ENCODE assay signal across 8 cellular contexts in genomic region chr5:115295775-115296129, GRCh38. TPM values are rescaled to one million over a fixed set of nuclear protein-coding genes. Genes with fewer than 3 reads are reported as not detected.
DNase-seq lines count a peak whose midpoint lies in the region; ATAC-seq lines count a peak whose summit lies in the region.

No MANE protein-coding gene starts in this region.

- peak; percentile 8 for ATAC-seq in GM18499 (IDR thresholded peaks at IDR 0.05; ENCODE audit: insufficient read depth, unreplicated experiment)
- ATAC-seq in HG03060 (IDR thresholded peaks at IDR 0.05; ENCODE audit: low read depth, unreplicated experiment) = peak; percentile 19
- peak; percentile 12 for ATAC-seq in activated T-helper 17 cell treated with anti-CD3 and anti-CD28 coated beads, Interleukin-2, amount 50 U/mL, for 72 hours (replicated peaks)
- peak; percentile 31 for ATAC-seq in stimulated activated naive CD8-positive, alpha-beta T cell treated with anti-CD3 and anti-CD28 coated beads, Interleukin-15, amount 100 ng/mL, for 72 hours

- H3K4me1 ChIP-seq in iPS-20b (ENCODE audit: insufficient read depth, low read length) = peaks cover 3% of the 10 kb centered on the region; the same call in 1 of the 2 replicates

- H3K9ac ChIP-seq in iPS-20b (ENCODE audit: low read depth, low read length) = peak overlapping the region; percentile 93

- DNase-seq in stimulated activated naive CD8-positive, alpha-beta T cell treated with anti-CD3 and anti-CD28 coated beads, Interleukin-15, amount 100 ng/mL, for 72 hours = no peak
- no peak for DNase-seq in activated gamma-delta T cell treated with Interleukin-2 at 50 U/mL for 16 hours
- no peak for DNase-seq in GOT3 (lab: John Stamatoyannopoulos, UW)
- no peak for DNase-seq in AML-193 (lab: John Stamatoyannopoulos, UW)

- peak overlapping the region; percentile 34 for H3K27ac Mint-ChIP-seq in activated T-helper 17 cell treated with anti-CD3 and anti-CD28 coated beads, Interleukin-2, amount 50 U/mL, for 72 hours
- no peak overlapping the region for H3K27ac Mint-ChIP-seq in stimulated activated naive CD8-positive, alpha-beta T cell treated with anti-CD3 and anti-CD28 coated beads, Interleukin-15, amount 100 ng/mL, for 72 hours

- H3K9me3 ChIP-seq in iPS-20b (ENCODE audit: insufficient read depth, low read depth, low read length) = no peaks in the 10 kb centered on the region

- no peaks in the 10 kb centered on the region for H3K27me3 ChIP-seq in iPS-20b (ENCODE audit: insufficient read depth, low read length)

- H3K36me3 ChIP-seq in iPS-20b (ENCODE audit: insufficient read depth, low read depth, low read length) = no peaks in the 10 kb centered on the region

- H3K4me3 Mint-ChIP-seq in activated T-helper 17 cell treated with anti-CD3 and anti-CD28 coated beads, Interleukin-2, amount 50 U/mL, for 72 hours = peak overlapping the region; percentile 84
- peak overlapping the region; percentile 80 to 87 for H3K4me3 Mint-ChIP-seq in stimulated activated naive CD8-positive, alpha-beta T cell treated with anti-CD3 and anti-CD28 coated beads, Interleukin-15, amount 100 ng/mL, for 72 hours

- H3K27ac ChIP-seq in iPS-20b (ENCODE audit: low read length) = peak overlapping the region; percentile 61

- peaks cover 5% of the 10 kb centered on the region for H3K4me1 Mint-ChIP-seq in activated T-helper 17 cell treated with anti-CD3 and anti-CD28 coated beads, Interleukin-2, amount 50 U/mL, for 72 hours
- peaks cover 6% of the 10 kb centered on the region for H3K4me1 Mint-ChIP-seq in stimulated activated naive CD8-positive, alpha-beta T cell treated with anti-CD3 and anti-CD28 coated beads, Interleukin-15, amount 100 ng/mL, for 72 hours

- peaks cover 5% of the 10 kb centered on the region for H3K9me3 Mint-ChIP-seq in activated T-helper 17 cell treated with anti-CD3 and anti-CD28 coated beads, Interleukin-2, amount 50 U/mL, for 72 hours
- peaks cover 4 to 8% of the 10 kb centered on the region in 2 donors for H3K9me3 Mint-ChIP-seq in stimulated activated naive CD8-positive, alpha-beta T cell treated with anti-CD3 and anti-CD28 coated beads, Interleukin-15, amount 100 ng/mL, for 72 hours

- H3K4me3 ChIP-seq in iPS-20b (ENCODE audit: low read length) = peak overlapping the region; percentile 92

- H3K36me3 Mint-ChIP-seq in activated T-helper 17 cell treated with anti-CD3 and anti-CD28 coated beads, Interleukin-2, amount 50 U/mL, for 72 hours (ENCODE audit: low read depth) = no peaks in the 10 kb centered on the region

- H3K27me3 Mint-ChIP-seq in activated T-helper 17 cell treated with anti-CD3 and anti-CD28 coated beads, Interleukin-2, amount 50 U/mL, for 72 hours = no peaks in the 10 kb centered on the region
- peaks cover 7% of the 10 kb centered on the region for H3K27me3 Mint-ChIP-seq in stimulated activated naive CD8-positive, alpha-beta T cell treated with anti-CD3 and anti-CD28 coated beads, Interleukin-15, amount 100 ng/mL, for 72 hours

RNA-seq across cellular contexts. Expression of gene CCDC112, which starts 0.7 kb away (rescaled TPM):
- total RNA-seq in activated T-helper 17 cell treated with anti-CD3 and anti-CD28 coated beads, Interleukin-2, amount 50 U/mL, for 72 hours = 1 to 10 TPM; 1.4 to 1.7 TPM

RNA-seq across cellular contexts. Expression of gene PGGT1B, which starts 33.1 kb away (rescaled TPM):
- 10 to 100 TPM; 33.7 to 42.9 TPM for total RNA-seq in activated T-helper 17 cell treated with anti-CD3 and anti-CD28 coated beads, Interleukin-2, amount 50 U/mL, for 72 hours
